In the genomic region with DNA sequence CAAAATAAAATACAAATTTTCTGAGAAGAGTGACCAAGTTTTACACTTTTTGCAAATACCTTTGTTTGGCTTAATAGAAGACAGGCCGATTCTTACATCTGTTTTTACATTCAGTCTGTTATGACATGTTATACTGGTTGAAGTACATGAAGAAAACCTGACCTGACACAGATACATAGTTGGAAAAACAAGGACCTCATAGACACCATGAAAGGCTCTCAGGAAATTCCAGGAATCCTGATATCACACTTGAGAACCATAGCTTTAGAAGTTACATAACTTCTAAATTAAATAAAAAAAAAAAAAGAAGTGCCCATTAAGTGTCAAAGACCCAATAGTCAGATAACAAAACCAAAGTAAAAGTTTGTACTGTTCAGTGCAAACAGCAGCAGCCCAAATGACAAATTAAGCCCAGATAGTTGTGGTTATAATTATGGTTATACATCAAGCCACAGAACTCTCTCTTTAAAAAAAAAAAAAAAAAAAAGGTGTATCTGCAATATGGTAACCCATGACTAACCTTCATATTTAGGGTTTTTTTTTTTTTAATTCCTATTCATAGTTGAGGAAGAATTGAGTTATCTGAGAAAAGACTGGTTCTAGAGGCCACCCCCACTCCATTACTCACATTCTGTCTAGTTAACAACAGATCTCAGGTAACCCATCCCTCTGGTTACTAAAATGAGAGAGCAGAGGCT, we compare ENCODE assay signal across 10 cellular contexts. TPM values are rescaled to one million over a fixed set of nuclear protein-coding genes. Genes with fewer than 3 reads are reported as not detected.
DNase-seq lines count a peak whose midpoint lies in the region; ATAC-seq, FAIRE-seq and TF ChIP-seq lines count a peak whose summit lies in the region.
"Had no signal": no experiment of that assay in that cellular context is flagged by ENCODE, and none has a peak within 500 bp of the region (broad histone marks: within the 10 kb centered on the region; RNA-seq: fewer than 3 reads in every experiment).

No MANE protein-coding gene starts in this region.

- no peak overlapping the region for H3K9ac ChIP-seq in K562 (ENCODE audit: insufficient read depth in 1 of 2, low read depth in 2 of 2, low read length in 2 of 2)

- H4K20me1 ChIP-seq in K562 (replicated peaks; ENCODE audit: control insufficient read depth, insufficient read depth, low read length): no peaks in the 10 kb centered on the region

- no peaks in the 10 kb centered on the region for H3K9me1 ChIP-seq in K562 (ENCODE audit: control insufficient read depth, insufficient read depth, low read length)

- TF ChIP-seq CTCF in K562 (IDR thresholded peaks at IDR 0.05 in 2 of 3, conservative IDR thresholded peaks at IDR 0.05 in 1 of 3; ENCODE audit: insufficient read depth in 2 of 3, low read depth in 1 of 3, low read length in 3 of 3): no peak

- no peak overlapping the region for H3K27ac ChIP-seq in K562 (ENCODE audit: extremely low read depth, low read depth, low read length)
- no peak overlapping the region for H3K27ac ChIP-seq in effector memory CD4-positive, alpha-beta T cell (ENCODE audit: insufficient read depth, low read length, poor library complexity, severe bottlenecking)

- no peak overlapping the region for H2AFZ ChIP-seq in K562 (ENCODE audit: low read depth, low read length)

- peaks cover 100% of the 10 kb centered on the region for H3K79me2 ChIP-seq in K562 (ENCODE audit: control insufficient read depth, insufficient read depth, low read length)

- no TSS peak for BruUV-seq in K562 (replicated peaks; lab: Mats Ljungman, UMichigan)

- H3K36me3 ChIP-seq in K562 (ENCODE audit: control insufficient read depth, insufficient read depth, low read length): peaks cover 19% of the 10 kb centered on the region; the same call in 2 of the 3 replicates
- H3K36me3 ChIP-seq in effector memory CD4-positive, alpha-beta T cell (ENCODE audit: control insufficient read depth, insufficient read depth, low read length): no peaks in the 10 kb centered on the region

- intact Hi-C loops in K562 (cut with micrococcal nuclease): no loop called here

- H3K9me3 ChIP-seq in K562 (replicated peaks; ENCODE audit: control insufficient read depth, insufficient read depth, low read depth, low read length): no peaks in the 10 kb centered on the region
- H3K9me3 ChIP-seq in effector memory CD4-positive, alpha-beta T cell (ENCODE audit: control insufficient read depth, low read length): no peaks in the 10 kb centered on the region

- H3K4me1 ChIP-seq in K562 (replicated peaks in 1 of 2; ENCODE audit: control insufficient read depth in 2 of 2, insufficient read depth in 2 of 2, low read length in 2 of 2): peaks cover 4 to 9% of the 10 kb centered on the region in 2 experiments; a peak in 4 of 5 replicates
- peaks cover 11% of the 10 kb centered on the region for H3K4me1 ChIP-seq in effector memory CD4-positive, alpha-beta T cell (ENCODE audit: control insufficient read depth, insufficient read depth, low read length, poor library complexity, severe bottlenecking)

- DNase-seq in K562 (ENCODE audit: extremely low read depth in 1 of 4, low spot score in 3 of 4): no peak
- DNase-seq in effector memory CD4-positive, alpha-beta T cell: no peak
- no peak for DNase-seq in GM19238 (ENCODE audit: insufficient read length, low spot score)
- no peak for DNase-seq in NCI-H128 (lab: John Stamatoyannopoulos, UW; ENCODE audit: unreplicated experiment)
- DNase-seq in stimulated activated CD4-positive, alpha-beta T cell treated with anti-CD3 and anti-CD28 coated beads, Interleukin-12 subunit alpha, Interleukin-12 subunit beta, amount 100 ng/mL, for 4 hours: no peak
- DNase-seq: NCI-H526 treated with DMSO at 0.1 percent for 48 hours, right cardiac atrium had no signal

- TF ChIP-seq RAD21 in K562 (CRISPR knock-in tag; conservative IDR thresholded peaks at IDR 0.05 in 1 of 2, IDR thresholded peaks at IDR 0.05 in 1 of 2): no peak

- WGBS in K562 (ENCODE audit: insufficient coverage, low coverage, missing lambda C conversion rate): 50% methylated on average over 1 of the region's 1 CpG

- CTCF ChIA-PET in K562 (lab: Yijun Ruan, JAX; ENCODE audit: low intra/inter-chr PET ratio): no interaction called here

- no peak for FAIRE-seq in K562 (lab: Jason Lieb, UNC)

- TF ChIP-seq EP300 in K562 (IDR thresholded peaks at IDR 0.05; ENCODE audit: low read length): no peak

- no peak overlapping the region for H3K4me3 ChIP-seq in K562
- H3K4me3 ChIP-seq in effector memory CD4-positive, alpha-beta T cell (ENCODE audit: insufficient read depth, low read depth, low read length, poor library complexity, severe bottlenecking): no peak overlapping the region

- POLR2A ChIA-PET in K562 (lab: Yijun Ruan, JAX): no interaction called here

- H3K4me2 ChIP-seq in K562 (ENCODE audit: insufficient read depth, low read length): no peak overlapping the region

- ATAC-seq in GM18519 (IDR thresholded peaks at IDR 0.05; ENCODE audit: low FRiP score, unreplicated experiment) (peak; percentile 4), GM21447 (IDR thresholded peaks at IDR 0.05; ENCODE audit: unreplicated experiment) (peak; percentile 6), HG03432 (IDR thresholded peaks at IDR 0.05; ENCODE audit: unreplicated experiment) (peak; percentile 11), K562 (peak; percentile 27; the same call in 1 of the 3 replicates)

- in situ Hi-C loops in K562 (cut with MboI): no loop called here

- no peak for TF ChIP-seq POLR2A in K562 (conservative IDR thresholded peaks at IDR 0.05)

- no peaks in the 10 kb centered on the region for H3K27me3 ChIP-seq in K562 (ENCODE audit: control insufficient read depth in 2 of 2, insufficient read depth in 2 of 2, low read length in 2 of 2)
- no peaks in the 10 kb centered on the region for H3K27me3 ChIP-seq in effector memory CD4-positive, alpha-beta T cell (replicated peaks; ENCODE audit: control insufficient read depth, insufficient read depth, low read length, poor library complexity, severe bottlenecking)

TF ChIP-seq in K562, 482 proteins besides CTCF, POLR2A, EP300 and RAD21:
- TF ChIP-seq ZNF384 (IDR thresholded peaks at IDR 0.05; ENCODE audit: low read depth, low read length) (0 out of 2 replicates have a peak, but pooled peaks have one; percentile 18), ZNF431 (CRISPR knock-in tag; IDR thresholded peaks at IDR 0.05) (no peak), STAT5B (CRISPR knock-in tag; IDR thresholded peaks at IDR 0.05) (no peak)
- TF ChIP-seq, protein P1, sequence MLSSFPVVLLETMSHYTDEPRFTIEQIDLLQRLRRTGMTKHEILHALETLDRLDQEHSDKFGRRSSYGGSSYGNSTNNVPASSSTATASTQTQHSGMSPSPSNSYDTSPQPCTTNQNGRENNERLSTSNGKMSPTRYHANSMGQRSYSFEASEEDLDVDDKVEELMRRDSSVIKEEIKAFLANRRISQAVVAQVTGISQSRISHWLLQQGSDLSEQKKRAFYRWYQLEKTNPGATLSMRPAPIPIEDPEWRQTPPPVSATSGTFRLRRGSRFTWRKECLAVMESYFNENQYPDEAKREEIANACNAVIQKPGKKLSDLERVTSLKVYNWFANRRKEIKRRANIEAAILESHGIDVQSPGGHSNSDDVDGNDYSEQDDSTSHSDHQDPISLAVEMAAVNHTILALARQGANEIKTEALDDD (IDR thresholded peaks at IDR 0.05): peak; percentile 88

RNA-seq across cellular contexts. Expression of a gene that starts 19.8 kb away (rescaled TPM):
- 33.4 and 118 TPM in 2 replicates for total RNA-seq in K562 (2011; cell fraction: chromatin; rRNA removed; ENCODE audit: low replicate concordance)
- 15.3 and 21.4 TPM in 2 replicates for total RNA-seq in K562 (2011; cell fraction: nucleolus; rRNA removed)
- total RNA-seq in K562 (2011; cell fraction: nucleoplasm; rRNA removed): 51.2 and 76.0 TPM in 2 replicates
- 17.3 and 18.8 TPM in 2 replicates for total RNA-seq in K562 (2014; rRNA removed)
- total RNA-seq in K562 (2014; rRNA removed; fragmentation: Illumina TruSeq; extraction: Trizol): 35.0 and 39.7 TPM in 2 replicates
- 37.9 and 42.2 TPM in 2 replicates for total RNA-seq in K562 (2015; rRNA removed; fragmentation: Illumina TruSeq; extraction: Trizol)
- total RNA-seq in K562 (2021): 30.2 and 31.7 TPM in 2 replicates
- 21.6 and 26.4 TPM in 2 replicates for polyA plus RNA-seq in K562 (2011; rRNA removed)
- 5.0 and 8.4 TPM in 2 replicates for polyA plus RNA-seq in K562 (2011; cell fraction: cytosol; rRNA removed)
- 47.1 and 53.8 TPM in 2 replicates for polyA plus RNA-seq in K562 (2011; cell fraction: nucleus; rRNA removed)
- polyA plus RNA-seq in K562 (2012): 15.4 and 18.7 TPM in 2 replicates
- 29.4 and 42.4 TPM in 2 replicates for polyA plus RNA-seq in K562 (2014; fragmentation: Illumina TruSeq; extraction: Trizol)
- polyA plus RNA-seq in K562 (2014; fragmentation: Nextera tagmentation; extraction: Ambion mirVana): 10 to 100 TPM; 10.0 to 10.1 TPM
- 24.1 and 24.9 TPM in 2 replicates for polyA plus RNA-seq in K562 (2014; rRNA removed)
- polyA minus RNA-seq in K562 (2011; rRNA and poly(A)+ RNA removed): 24.0 and 29.6 TPM in 2 replicates
- polyA minus RNA-seq in K562 (2011; cell fraction: cytosol; rRNA and poly(A)+ RNA removed): 8.9 and 9.5 TPM in 2 replicates
- polyA minus RNA-seq in K562 (2011; cell fraction: nucleus; rRNA and poly(A)+ RNA removed): 34.6 and 62.4 TPM in 2 replicates
